In the genomic region with DNA sequence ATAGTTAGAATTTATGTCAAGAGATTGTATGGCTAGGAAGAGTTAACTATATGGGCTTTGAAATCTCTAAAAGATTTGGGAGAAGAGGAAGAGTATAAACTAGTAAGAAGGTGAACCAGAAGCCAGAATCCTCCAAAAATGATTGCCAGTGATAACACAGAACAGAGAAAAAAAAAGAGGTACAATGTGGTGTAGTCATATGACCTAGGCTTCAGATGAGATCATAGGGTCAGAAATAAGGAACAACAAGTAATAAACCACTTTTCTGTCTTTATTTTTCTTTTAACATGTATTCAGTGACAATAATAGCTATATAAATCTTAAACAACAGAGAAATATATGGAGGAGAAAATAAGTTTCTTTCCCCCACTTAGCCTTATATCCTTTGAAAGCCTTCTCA, we compare ENCODE assay signal across 15 cellular contexts.
DNase-seq lines count a peak whose midpoint lies in the region; ATAC-seq lines count a peak whose summit lies in the region.
"Had no signal": no experiment of that assay in that cellular context is flagged by ENCODE, and none has a peak within 500 bp of the region (broad histone marks: within the 10 kb centered on the region; RNA-seq: fewer than 3 reads in every experiment).

No MANE protein-coding gene starts in this region.

- H3K27me3 Mint-ChIP-seq in stimulated activated naive CD8-positive, alpha-beta T cell treated with anti-CD3 and anti-CD28 coated beads, Interleukin-15, Interleukin-2, amounts not matched to agents 100 ng/mL and 50 ng/mL, for 24 hours: no peaks in the 10 kb centered on the region

- ATAC-seq in stimulated activated naive CD8-positive, alpha-beta T cell treated with anti-CD3 and anti-CD28 coated beads, Interleukin-15, Interleukin-2, amounts not matched to agents 100 U/mL and 50 U/mL, for 24 hours: no peak
- ATAC-seq in GM18858 (IDR thresholded peaks at IDR 0.05; ENCODE audit: unreplicated experiment) (no peak), HG02623 (IDR thresholded peaks at IDR 0.05; ENCODE audit: unreplicated experiment) (no peak)
- ATAC-seq: body of pancreas had no signal

- peaks cover 20% of the 10 kb centered on the region for H3K36me3 Mint-ChIP-seq in stimulated activated naive CD8-positive, alpha-beta T cell treated with anti-CD3 and anti-CD28 coated beads, Interleukin-15, Interleukin-2, amounts not matched to agents 100 ng/mL and 50 ng/mL, for 24 hours (ENCODE audit: low read depth)

- no peak overlapping the region for H3K4me3 Mint-ChIP-seq in stimulated activated naive CD8-positive, alpha-beta T cell treated with anti-CD3 and anti-CD28 coated beads, Interleukin-15, Interleukin-2, amounts not matched to agents 100 ng/mL and 50 ng/mL, for 24 hours

- peak overlapping the region; percentile 79 for H3K27ac Mint-ChIP-seq in stimulated activated naive CD8-positive, alpha-beta T cell treated with anti-CD3 and anti-CD28 coated beads, Interleukin-15, Interleukin-2, amounts not matched to agents 100 ng/mL and 50 ng/mL, for 24 hours

- DNase-seq in stimulated activated naive CD8-positive, alpha-beta T cell treated with anti-CD3 and anti-CD28 coated beads, Interleukin-15, Interleukin-2, amounts not matched to agents 100 U/mL and 50 U/mL, for 24 hours: no peak
- DNase-seq in OCI-M1 (lab: John Stamatoyannopoulos, UW): peak; percentile 78
- DNase-seq in central memory CD4-positive, alpha-beta T cell: peak; percentile 12
- no peak for DNase-seq in NCI-H226
- DNase-seq in AG08396 (ENCODE audit: low spot score): no peak
- DNase-seq: activated CD4-positive, alpha-beta T cell treated with anti-CD3 and anti-CD28 coated beads, Interleukin-2, amount 50 U/mL, for 48 hours; body of pancreas; COR-L47; hypothalamus; retina; Right ventricle myocardium superior; thyroid gland had no signal

- no peaks in the 10 kb centered on the region for H3K9me3 Mint-ChIP-seq in stimulated activated naive CD8-positive, alpha-beta T cell treated with anti-CD3 and anti-CD28 coated beads, Interleukin-15, Interleukin-2, amounts not matched to agents 100 ng/mL and 50 ng/mL, for 24 hours

- peaks cover 64% of the 10 kb centered on the region for H3K4me1 Mint-ChIP-seq in stimulated activated naive CD8-positive, alpha-beta T cell treated with anti-CD3 and anti-CD28 coated beads, Interleukin-15, Interleukin-2, amounts not matched to agents 100 ng/mL and 50 ng/mL, for 24 hours (ENCODE audit: low read depth)

Comparison
In these comparisons a context has a peak if more than half of its experiments do, and no peak if none do; other contexts are left out.
1. DNase-seq: peak in OCI-M1 (single experiment) and central memory CD4-positive, alpha-beta T cell (single experiment); none in stimulated activated naive CD8-positive, alpha-beta T cell treated with anti-CD3 and anti-CD28 coated beads, Interleukin-15, Interleukin-2, amounts not matched to agents 100 U/mL and 50 U/mL, for 24 hours (single experiment), NCI-H226 (single experiment) and AG08396 (single experiment).